1 cellular context compared by ENCODE assay signal in the genomic region with DNA sequence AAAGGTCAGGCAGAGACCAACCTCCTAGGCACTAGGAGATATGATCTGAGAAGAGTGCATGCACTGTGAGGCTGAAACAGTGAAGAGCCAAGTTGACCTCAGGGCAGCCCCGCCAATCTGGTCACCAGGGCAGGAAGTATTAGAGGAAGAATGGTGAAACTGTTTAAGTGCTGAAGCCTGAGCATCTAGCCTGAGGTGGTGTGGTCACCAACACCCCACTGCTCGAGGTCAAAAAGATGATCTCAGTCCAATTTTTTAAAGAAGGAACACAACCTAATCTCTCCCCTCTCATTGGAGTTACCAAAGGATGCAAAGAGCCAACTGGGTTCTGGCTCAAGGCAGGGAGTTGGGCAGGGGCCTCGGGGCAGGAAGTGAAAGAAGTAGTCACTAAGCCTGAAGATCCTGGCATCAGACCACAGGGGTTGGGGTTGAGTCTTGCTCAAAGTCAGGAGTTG.
TF ChIP-seq lines count a peak whose summit lies in the region.

No MANE protein-coding gene starts in this region.

TF ChIP-seq in H1, 55 proteins besides CTCF, POLR2A, EP300 and RAD21:
- TF ChIP-seq, protein P1, sequence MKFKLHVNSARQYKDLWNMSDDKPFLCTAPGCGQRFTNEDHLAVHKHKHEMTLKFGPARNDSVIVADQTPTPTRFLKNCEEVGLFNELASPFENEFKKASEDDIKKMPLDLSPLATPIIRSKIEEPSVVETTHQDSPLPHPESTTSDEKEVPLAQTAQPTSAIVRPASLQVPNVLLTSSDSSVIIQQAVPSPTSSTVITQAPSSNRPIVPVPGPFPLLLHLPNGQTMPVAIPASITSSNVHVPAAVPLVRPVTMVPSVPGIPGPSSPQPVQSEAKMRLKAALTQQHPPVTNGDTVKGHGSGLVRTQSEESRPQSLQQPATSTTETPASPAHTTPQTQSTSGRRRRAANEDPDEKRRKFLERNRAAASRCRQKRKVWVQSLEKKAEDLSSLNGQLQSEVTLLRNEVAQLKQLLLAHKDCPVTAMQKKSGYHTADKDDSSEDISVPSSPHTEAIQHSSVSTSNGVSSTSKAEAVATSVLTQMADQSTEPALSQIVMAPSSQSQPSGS (IDR thresholded peaks at IDR 0.05; ENCODE audit: low read length) = no peak
- TF ChIP-seq SP2 (IDR thresholded peaks at IDR 0.05; ENCODE audit: low read length) (no peak), USF2 (IDR thresholded peaks at IDR 0.05; ENCODE audit: low read length) (no peak)
TF ChIP-seq in H1: peak in this region for 0.
